32 cellular contexts compared by ENCODE assay signal in the genomic region with DNA sequence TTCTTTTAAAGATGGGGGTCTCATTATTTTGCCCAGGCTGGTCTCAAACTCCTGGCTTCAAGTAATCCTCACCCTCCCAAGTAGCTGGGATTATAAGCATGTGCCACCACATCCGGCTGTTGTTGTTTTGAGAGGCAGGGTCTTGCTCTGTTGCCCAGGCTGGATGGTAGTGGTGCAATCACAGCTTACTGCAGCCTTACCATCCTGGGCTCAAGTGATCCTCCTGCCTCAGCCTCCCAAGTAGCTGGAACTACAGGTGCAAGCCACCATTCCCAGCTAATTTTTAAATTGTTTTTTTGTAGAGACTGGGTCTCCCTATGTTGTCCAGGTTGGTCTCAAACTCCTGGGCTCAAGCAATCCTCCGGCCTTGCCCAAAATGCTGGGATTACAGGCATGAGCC.
"Had no signal": no experiment of that assay in that cellular context is flagged by ENCODE, and none has a peak within 500 bp of the region (broad histone marks: within the 10 kb centered on the region; RNA-seq: fewer than 3 reads in every experiment).

No MANE protein-coding gene starts in this region.

- H3K27me3 Mint-ChIP-seq: progenitor cell of endocrine pancreas; stimulated activated memory B cell treated with anti-CD40 and anti-IgM and Interleukin-4, amounts not matched to agents 10 μg/mL and 1 μg/mL and 100 μg/mL, for 72 hours; type B pancreatic cell had no signal

- H3K27me3 ChIP-seq: neutrophil, spleen, suprapubic skin, testis, transverse colon, upper lobe of right lung, uterus had no signal

- DNase-seq: naive thymus-derived CD4-positive, alpha-beta T cell; natural killer cell; nephron progenitor cell; nucleus accumbens; posterior cingulate gyrus; psoas muscle; right cardiac atrium; spleen; stimulated activated CD4-positive, alpha-beta T cell treated with anti-CD3 and anti-CD28 coated beads, Interleukin-12 subunit alpha, Interleukin-12 subunit beta, amount 100 ng/mL, for 4 hours; stimulated activated CD4-positive, alpha-beta T cell treated with anti-CD3 and anti-CD28 coated beads, Interleukin-1b, Interleukin-23, amount 100 ng/mL, for 48 hours; stimulated activated CD4-positive, alpha-beta T cell treated with anti-CD3 and anti-CD28 coated beads, Interleukin-4, amount 100 ng/mL, for 1 hour; stimulated activated CD4-positive, alpha-beta T cell treated with anti-CD3 and anti-CD28 coated beads, Interleukin-4, amount 100 ng/mL, for 4 hours; stimulated activated CD8-positive, alpha-beta memory T cell treated with anti-CD3 and anti-CD28 coated beads, Interleukin-4, amount 100 ng/mL, for 48 hours; stimulated activated naive CD4-positive, alpha-beta T cell; stimulated activated naive CD8-positive, alpha-beta T cell treated with anti-CD3 and anti-CD28 coated beads, Interleukin-15, amount 100 ng/mL, for 72 hours; stimulated activated naive CD8-positive, alpha-beta T cell treated with anti-CD3 and anti-CD28 coated beads, Interleukin-15, Interleukin-2, amounts not matched to agents 100 U/mL and 50 U/mL, for 24 hours; substantia nigra; testis; tibial artery; transverse colon; upper lobe of right lung; uterus had no signal

- H3K4me3 Mint-ChIP-seq: naive thymus-derived CD4-positive, alpha-beta T cell; natural killer cell; nephron progenitor cell; neural crest cell; stimulated activated memory B cell treated with anti-CD40 and anti-IgM and Interleukin-4, amounts not matched to agents 10 μg/mL and 1 μg/mL and 100 μg/mL, for 72 hours; stimulated activated naive CD8-positive, alpha-beta T cell treated with anti-CD3 and anti-CD28 coated beads, Interleukin-15, amount 100 ng/mL, for 72 hours; type B pancreatic cell had no signal

- H3K4me1 Mint-ChIP-seq: naive thymus-derived CD4-positive, alpha-beta T cell; stimulated activated memory B cell treated with anti-CD40 and anti-IgM and Interleukin-4, amounts not matched to agents 10 μg/mL and 1 μg/mL and 100 μg/mL, for 72 hours; stimulated activated naive CD8-positive, alpha-beta T cell treated with anti-CD3 and anti-CD28 coated beads, Interleukin-15, amount 100 ng/mL, for 72 hours had no signal

- H3K36me3 ChIP-seq: neutrophil, suprapubic skin, tibial artery, transverse colon, uterus had no signal

- H3K4me2 ChIP-seq: smooth muscle cell had no signal

- H3K79me2 ChIP-seq: parathyroid adenoma had no signal

- H3K9me3 Mint-ChIP-seq: natural killer cell; nephron progenitor cell; neural crest cell; stimulated activated memory B cell treated with anti-CD40 and anti-IgM and Interleukin-4, amounts not matched to agents 10 μg/mL and 1 μg/mL and 100 μg/mL, for 72 hours; stimulated activated naive CD8-positive, alpha-beta T cell treated with anti-CD3 and anti-CD28 coated beads, Interleukin-15, amount 100 ng/mL, for 72 hours; type B pancreatic cell had no signal

- H3K9ac ChIP-seq: parathyroid adenoma had no signal

- H3K27ac Mint-ChIP-seq: naive thymus-derived CD4-positive, alpha-beta T cell; natural killer cell; nephron progenitor cell; progenitor cell of endocrine pancreas; stimulated activated memory B cell treated with anti-CD40 and anti-IgM and Interleukin-4, amounts not matched to agents 10 μg/mL and 1 μg/mL and 100 μg/mL, for 72 hours; stimulated activated naive CD8-positive, alpha-beta T cell treated with anti-CD3 and anti-CD28 coated beads, Interleukin-15, amount 100 ng/mL, for 72 hours; type B pancreatic cell had no signal

- ATAC-seq: naive thymus-derived CD4-positive, alpha-beta T cell; natural killer cell; psoas muscle; right cardiac atrium; sciatic nerve; stimulated activated memory B cell treated with anti-CD40 and anti-IgM and Interleukin-4, amounts not matched to agents 10 μg/mL and 1 μg/mL and 100 μg/mL, for 72 hours; stimulated activated naive CD8-positive, alpha-beta T cell treated with anti-CD3 and anti-CD28 coated beads, Interleukin-15, amount 100 ng/mL, for 72 hours; stimulated activated naive CD8-positive, alpha-beta T cell treated with anti-CD3 and anti-CD28 coated beads, Interleukin-15, Interleukin-2, amounts not matched to agents 100 U/mL and 50 U/mL, for 24 hours; upper lobe of right lung had no signal

- H3K4me1 ChIP-seq: parathyroid adenoma, psoas muscle, spleen, suprapubic skin, testis, tibial artery, upper lobe of right lung, uterus had no signal

- H3K36me3 Mint-ChIP-seq: naive thymus-derived CD4-positive, alpha-beta T cell; natural killer cell; stimulated activated memory B cell treated with anti-CD40 and anti-IgM and Interleukin-4, amounts not matched to agents 10 μg/mL and 1 μg/mL and 100 μg/mL, for 72 hours had no signal

- H3K27ac ChIP-seq: neutrophil, parathyroid adenoma, psoas muscle, skin epidermis, spleen, suprapubic skin, testis, tibial artery, transverse colon, upper lobe of right lung, uterus had no signal

- H3K4me3 ChIP-seq: psoas muscle, skin epidermis, smooth muscle cell, spleen, suprapubic skin, testis, tibial artery, transverse colon, upper lobe of right lung, uterus had no signal

- H2AFZ ChIP-seq: parathyroid adenoma had no signal

- H3K9me3 ChIP-seq: neutrophil, psoas muscle, spleen, suprapubic skin, testis, tibial artery, transverse colon, upper lobe of right lung, uterus had no signal
